29 cellular contexts compared by ENCODE assay signal in genomic region chr10:100803908-100804307, GRCh38. TPM values are rescaled to one million over a fixed set of nuclear protein-coding genes. Genes with fewer than 3 reads are reported as not detected.
"Had no signal": no experiment of that assay in that cellular context is flagged by ENCODE, and none has a peak within 500 bp of the region (broad histone marks: within the 10 kb centered on the region; RNA-seq: fewer than 3 reads in every experiment).

No MANE protein-coding gene starts in this region.

- H3K27ac ChIP-seq: epithelial cell of prostate, gastrocnemius medialis, heart left ventricle, hepatocyte, neutrophil, parathyroid adenoma, prostate gland, skin epidermis, spleen, thoracic aorta, tibial nerve, upper lobe of left lung had no signal

- H3K36me3 Mint-ChIP-seq: naive thymus-derived CD8-positive, alpha-beta T cell; stimulated activated naive B cell treated with anti-CD40 and anti-IgM and Interleukin-4, amounts not matched to agents 10 μg/mL and 1 μg/mL and 100 μg/mL, for 72 hours had no signal

- H3K4me3 ChIP-seq: gastrocnemius medialis, heart left ventricle, hepatocyte, prostate gland, skin epidermis, spleen, thoracic aorta, tibial nerve, upper lobe of left lung had no signal

- H3K27ac Mint-ChIP-seq: stimulated activated naive B cell treated with anti-CD40 and anti-IgM and Interleukin-4, amounts not matched to agents 10 μg/mL and 1 μg/mL and 100 μg/mL, for 72 hours; stimulated activated naive CD8-positive, alpha-beta T cell treated with anti-CD3 and anti-CD28 coated beads, Interleukin-15, Interleukin-2, amounts not matched to agents 100 ng/mL and 50 ng/mL, for 24 hours had no signal

- H3K4me1 ChIP-seq: gastrocnemius medialis, heart left ventricle, prostate gland, spleen, upper lobe of left lung had no signal

- H3K4me2 ChIP-seq: hepatocyte had no signal

- H3K36me3 ChIP-seq: gastrocnemius medialis, heart left ventricle, neutrophil, prostate gland, spleen, thoracic aorta, tibial nerve, upper lobe of left lung had no signal

- H3K9me3 Mint-ChIP-seq: naive thymus-derived CD8-positive, alpha-beta T cell; stimulated activated naive B cell treated with anti-CD40 and anti-IgM and Interleukin-4, amounts not matched to agents 10 μg/mL and 1 μg/mL and 100 μg/mL, for 72 hours; stimulated activated naive CD8-positive, alpha-beta T cell treated with anti-CD3 and anti-CD28 coated beads, Interleukin-15, Interleukin-2, amounts not matched to agents 100 ng/mL and 50 ng/mL, for 24 hours had no signal

- H3K79me2 ChIP-seq: hepatocyte, parathyroid adenoma had no signal

- H3K4me3 Mint-ChIP-seq: naive thymus-derived CD8-positive, alpha-beta T cell; stimulated activated naive B cell treated with anti-CD40 and anti-IgM and Interleukin-4, amounts not matched to agents 10 μg/mL and 1 μg/mL and 100 μg/mL, for 72 hours; stimulated activated naive CD8-positive, alpha-beta T cell treated with anti-CD3 and anti-CD28 coated beads, Interleukin-15, Interleukin-2, amounts not matched to agents 100 ng/mL and 50 ng/mL, for 24 hours had no signal

- H2AFZ ChIP-seq: hepatocyte, parathyroid adenoma had no signal

- ATAC-seq: esophagus mucosa; gastrocnemius medialis; heart left ventricle; left lobe of liver; naive thymus-derived CD8-positive, alpha-beta T cell; right cardiac atrium; stimulated activated naive B cell treated with anti-CD40 and anti-IgM and Interleukin-4, amounts not matched to agents 10 μg/mL and 1 μg/mL and 100 μg/mL, for 72 hours had no signal

- DNase-seq: cortex of kidney; foreskin fibroblast; gastrocnemius medialis; heart left ventricle; kidney; mesenchymal stem cell; right cardiac atrium; stimulated activated CD4-positive, alpha-beta T cell treated with anti-CD3 and anti-CD28 coated beads, Interleukin-2, amount 100 ng/mL, for 48 hours; stimulated activated naive B cell treated with anti-CD40 and anti-IgM and Interleukin-4, amounts not matched to agents 10 μg/mL and 1 μg/mL and 100 μg/mL, for 72 hours; upper lobe of left lung had no signal

RNA-seq across cellular contexts. Expression of gene PAX2, which starts 58.5 kb away (rescaled TPM):
- total RNA-seq: dermis microvascular lymphatic vessel endothelial cell; esophagus mucosa; gastrocnemius medialis; heart left ventricle; hepatocyte; liver; lung microvascular endothelial cell; myocyte; naive thymus-derived CD8-positive, alpha-beta T cell; osteoblast; right cardiac atrium; spleen; thoracic aorta; tibial nerve had no signal
- polyA plus RNA-seq: heart left ventricle; hepatocyte; liver; naive thymus-derived CD8-positive, alpha-beta T cell; neural cell; right cardiac atrium; spleen had no signal
